ENCODE assay signal across 1 cellular context in the genomic region with DNA sequence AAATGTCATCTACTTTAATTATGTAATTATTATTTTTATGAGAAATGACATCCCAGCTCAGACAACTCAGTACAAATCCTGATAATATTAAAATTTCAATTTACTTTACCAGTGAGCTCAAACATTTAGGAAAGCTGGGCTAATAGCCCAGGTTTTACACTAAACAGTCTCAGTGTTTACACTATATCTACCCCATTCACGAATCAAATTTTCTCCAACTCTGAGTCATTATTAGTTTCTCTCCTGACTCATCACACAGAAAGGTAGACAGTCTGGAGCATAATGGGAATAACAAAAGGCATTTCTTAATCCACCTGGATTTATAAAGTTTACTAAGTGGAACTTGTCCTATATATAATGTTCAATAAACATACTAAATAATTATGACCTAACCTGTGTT.
TF ChIP-seq lines count a peak whose summit lies in the region.

No MANE protein-coding gene starts in this region.

TF ChIP-seq in IMR-90, 13 proteins besides CTCF, POLR2A, EP300 and RAD21:
- TF ChIP-seq SMC3 (IDR thresholded peaks at IDR 0.05; ENCODE audit: low read depth, low read length) (no peak), FOS (IDR thresholded peaks at IDR 0.05; ENCODE audit: low read depth, low read length) (peak; percentile 88), RCOR1 (IDR thresholded peaks at IDR 0.05; ENCODE audit: insufficient replicate concordance, low read length) (peak; percentile 35)
